ENCODE assay signal across 27 cellular contexts in the genomic region with DNA sequence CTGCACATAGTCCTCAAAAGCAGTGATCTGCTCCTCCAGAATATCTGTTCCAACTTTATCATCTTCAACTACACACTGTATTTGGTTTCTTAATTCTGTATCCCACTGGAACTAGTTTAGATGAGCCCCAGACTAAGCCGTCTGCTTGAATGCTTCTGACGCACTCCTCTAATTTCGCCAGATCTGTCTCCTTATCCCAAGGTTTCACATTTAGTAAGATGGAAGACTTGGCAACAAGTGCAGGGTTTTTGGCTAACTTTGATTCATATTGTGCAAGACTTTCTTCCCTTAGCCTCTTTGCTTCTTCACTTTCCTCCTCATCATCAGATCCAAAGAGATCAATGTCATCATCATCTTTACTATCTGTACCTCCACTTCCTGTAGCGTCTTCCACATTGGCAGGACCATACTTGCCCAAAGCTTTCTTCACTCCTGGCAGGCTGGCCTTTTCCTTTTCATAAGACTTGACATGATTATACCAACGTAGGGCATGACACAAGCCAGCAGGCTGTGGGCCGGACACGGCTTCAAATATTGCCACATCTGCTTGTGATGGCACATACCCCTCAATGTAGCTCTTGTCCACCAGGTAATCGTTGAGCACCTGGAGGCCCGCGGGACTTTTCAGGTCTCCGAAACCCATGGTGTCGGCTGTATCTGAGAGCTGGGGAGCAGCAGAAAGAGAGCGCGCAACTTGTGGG. TPM values are rescaled to one million over a fixed set of nuclear protein-coding genes. Genes with fewer than 3 reads are reported as not detected.
DNase-seq lines count a peak whose midpoint lies in the region; ATAC-seq and TF ChIP-seq lines count a peak whose summit lies in the region.
"Had no signal": no experiment of that assay in that cellular context is flagged by ENCODE, and none has a peak within 500 bp of the region (broad histone marks: within the 10 kb centered on the region; RNA-seq: fewer than 3 reads in every experiment).

No MANE protein-coding gene starts in this region.

- H3K4me3 ChIP-seq in left ventricle myocardium inferior: no peak overlapping the region
- no peak overlapping the region for H3K4me3 ChIP-seq in uterus
- H3K4me3 ChIP-seq: BLaER1 treated with 17β-estradiol and CSF1 and Interleukin-3, amounts not matched to agents 10 nM and 100 nM; GM12878; GM23248 had no signal

- no peaks in the 10 kb centered on the region for H3K9me3 ChIP-seq in left ventricle myocardium inferior (replicated peaks)
- no peaks in the 10 kb centered on the region for H3K9me3 ChIP-seq in uterus
- H3K9me3 ChIP-seq: BLaER1 treated with 17β-estradiol and CSF1 and Interleukin-3, amounts not matched to agents 10 nM and 100 nM; Caco-2 had no signal

- ATAC-seq in Right ventricle myocardium inferior: peak; percentile 86
- peak; percentile 89 for ATAC-seq in left ventricle myocardium superior
- peak; percentile 85 for ATAC-seq in sciatic nerve
- ATAC-seq in GM19397 (IDR thresholded peaks at IDR 0.05; ENCODE audit: unreplicated experiment): no peak
- ATAC-seq: GM12878 had no signal

- TF ChIP-seq CTCF in left ventricle myocardium inferior (IDR thresholded peaks at IDR 0.05; ENCODE audit: borderline replicate concordance) (no peak), uterus (IDR thresholded peaks at IDR 0.05) (no peak)

- no peaks in the 10 kb centered on the region for H3K36me3 ChIP-seq in left ventricle myocardium inferior
- no peaks in the 10 kb centered on the region for H3K36me3 ChIP-seq in uterus
- H3K36me3 ChIP-seq: BLaER1 treated with 17β-estradiol and CSF1 and Interleukin-3, amounts not matched to agents 10 nM and 100 nM had no signal

- H3K27ac ChIP-seq in left ventricle myocardium inferior (replicated peaks): no peak overlapping the region
- no peak overlapping the region for H3K27ac ChIP-seq in uterus
- H3K27ac ChIP-seq: 22Rv1; BLaER1 treated with 17β-estradiol and CSF1 and Interleukin-3, amounts not matched to agents 10 nM and 100 nM; GM23248 had no signal

- H3K4me1 ChIP-seq in left ventricle myocardium inferior (no peaks in the 10 kb centered on the region), uterus (no peaks in the 10 kb centered on the region)
- H3K4me1 ChIP-seq: BLaER1 treated with 17β-estradiol and CSF1 and Interleukin-3, amounts not matched to agents 10 nM and 100 nM had no signal

- intact Hi-C loops in Right ventricle myocardium inferior (cut with DNase I) (no loop called here), left ventricle myocardium inferior (cut with micrococcal nuclease) (no loop called here), left ventricle myocardium superior (cut with micrococcal nuclease) (no loop called here), sciatic nerve (cut with DNase I) (no loop called here), uterus (cut with DNase I; ENCODE audit: low total_unique reads) (no loop called here)

- no peak for TF ChIP-seq POLR2A in uterus (IDR thresholded peaks at IDR 0.05)

- no peak for DNase-seq in Right ventricle myocardium inferior (ENCODE audit: missing footprints)
- no peak for DNase-seq in left ventricle myocardium inferior
- no peak for DNase-seq in left ventricle myocardium superior
- no peak for DNase-seq in sciatic nerve (ENCODE audit: low spot score)
- DNase-seq in uterus: peak; percentile 31 to 56
- no peak for DNase-seq in iPS-NIHi11 (ENCODE audit: low spot score)
- DNase-seq in kidney glomerular epithelial cell (lab: John Stamatoyannopoulos, UW): no peak
- DNase-seq: ACHN; Caco-2; CD4-positive, alpha-beta memory T cell; DMS 273 treated with DMSO at 0.1 percent for 48 hours; DND-41; GM23248; H9; Karpas-422; MV-4-11; NCI-H1105 treated with DMSO at 0.1 percent for 48 hours; NCI-H1694; NCI-H2081; NCI-H2171; NCI-H446 treated with DMSO at 0.1 percent for 48 hours; NCI-H526 treated with DMSO at 0.1 percent for 48 hours; SHP77 treated with DMSO at 0.1 percent for 48 hours had no signal

- H3K27me3 ChIP-seq in left ventricle myocardium inferior (ENCODE audit: low read depth): no peaks in the 10 kb centered on the region
- no peaks in the 10 kb centered on the region for H3K27me3 ChIP-seq in uterus
- H3K27me3 ChIP-seq: BLaER1 treated with 17β-estradiol and CSF1 and Interleukin-3, amounts not matched to agents 10 nM and 100 nM had no signal

RNA-seq across cellular contexts. Expression of a gene that starts 56.2 kb away (rescaled TPM):
- total RNA-seq in Right ventricle myocardium inferior (113 TPM), left ventricle myocardium inferior (132 TPM), left ventricle myocardium superior (119 TPM), sciatic nerve (288 TPM), uterus (100 to 1,000 TPM; 101 to 358 (median 190) TPM)

Comparison
In these comparisons a context has a peak if more than half of its experiments do, and no peak if none do; other contexts are left out.
1. DNase-seq: peak in uterus (2 of 2); none in Right ventricle myocardium inferior (single experiment), left ventricle myocardium inferior (single experiment), left ventricle myocardium superior (single experiment), sciatic nerve (single experiment), iPS-NIHi11 (single experiment) and kidney glomerular epithelial cell (single experiment).